Comparison of ENCODE assay signal across 8 cellular contexts in genomic region chr13:48234652-48235099, GRCh38. TPM values are rescaled to one million over a fixed set of nuclear protein-coding genes. Genes with fewer than 3 reads are reported as not detected.
DNase-seq lines count a peak whose midpoint lies in the region; FAIRE-seq and TF ChIP-seq lines count a peak whose summit lies in the region.

No MANE protein-coding gene starts in this region.

- H3K4me1 ChIP-seq in adrenal gland (replicated peaks in 1 of 2), result peaks cover 46 to 62% of the 10 kb centered on the region in 2 donors
- H3K4me1 ChIP-seq in kidney (ENCODE audit: control insufficient read depth in 1 of 2, insufficient read depth in 1 of 2, low read depth in 1 of 2, low read length in 2 of 2), result peaks cover 11 to 24% of the 10 kb centered on the region in 2 donors

- no peak for TF ChIP-seq POLR2A in adrenal gland (IDR thresholded peaks at IDR 0.05)

- no peaks in the 10 kb centered on the region for H3K27me3 ChIP-seq in adrenal gland

- H3K4me1 Mint-ChIP-seq in T-helper 2 cell treated with Interferon-gamma antibody and Interleukin-4, amounts not matched to agents 5 μg/mL and 100 μg/mL, for 36 hours (ENCODE audit: low read depth), result peaks cover 34% of the 10 kb centered on the region

- TF ChIP-seq CTCF in adrenal gland (IDR thresholded peaks at IDR 0.05), result no peak
- no peak for TF ChIP-seq CTCF in kidney (IDR thresholded peaks at IDR 0.05; ENCODE audit: borderline replicate concordance, extremely low read depth, insufficient read depth)

- intact Hi-C loops in adrenal gland (cut with DNase I) (loop anchor here in 1 of 2 donors (10.0 kb wide), 1 partner anchor 110 kb away; no protein-coding TSS in a partner anchor), kidney (cut with DNase I) (no loop called here)

- no peak for DNase-seq in T-helper 2 cell treated with Interferon-gamma antibody and Interleukin-4, amounts not matched to agents 5 μg/mL and 100 μg/mL, for 36 hours (ENCODE audit: low spot score)
- no peak for DNase-seq in T-helper 2 cell
- no peak for DNase-seq in adrenal gland
- no peak for DNase-seq in kidney
- peak; percentile 79 for DNase-seq in superior temporal gyrus (ENCODE audit: extremely low spot score)
- no peak for DNase-seq in NCI-H1092 (lab: John Stamatoyannopoulos, UW)
- no peak for DNase-seq in stimulated activated CD8-positive, alpha-beta memory T cell treated with anti-CD3 and anti-CD28 coated beads, Interleukin-4, amount 100 ng/mL, for 48 hours
- DNase-seq in NCI-H1930 (lab: John Stamatoyannopoulos, UW), result no peak

- H3K9ac ChIP-seq in kidney (ENCODE audit: low read length in 2 of 2), result peak overlapping the region; percentile 93 to 99

- H3K9me3 ChIP-seq in adrenal gland (replicated peaks in 1 of 3) (no peaks in the 10 kb centered on the region), kidney (ENCODE audit: control insufficient read depth in 1 of 2, low read length in 2 of 2) (no peaks in the 10 kb centered on the region)

- peak overlapping the region in 2 of 4 donors; percentile 97 to 100 for H3K4me3 ChIP-seq in adrenal gland
- peak overlapping the region; percentile 85 to 99 for H3K4me3 ChIP-seq in kidney (ENCODE audit: low read length in 2 of 2)

- peak; percentile 13 for FAIRE-seq in kidney (lab: Jason Lieb, UNC)

- no peaks in the 10 kb centered on the region for H3K9me3 Mint-ChIP-seq in T-helper 2 cell treated with Interferon-gamma antibody and Interleukin-4, amounts not matched to agents 5 μg/mL and 100 μg/mL, for 36 hours

- H3K36me3 ChIP-seq in adrenal gland (replicated peaks in 1 of 2) (no peaks in the 10 kb centered on the region), kidney (ENCODE audit: control insufficient read depth in 1 of 2, insufficient read depth in 2 of 2, low read length in 2 of 2) (peaks cover 0 to 10% of the 10 kb centered on the region in 2 donors)

- 0 to 5% (median 3%) methylated on average over 4 of the region's 4 CpGs for WGBS in adrenal gland, 4 donors

- peaks cover 51% of the 10 kb centered on the region for H3K27me3 Mint-ChIP-seq in T-helper 2 cell treated with Interferon-gamma antibody and Interleukin-4, amounts not matched to agents 5 μg/mL and 100 μg/mL, for 36 hours (ENCODE audit: low read depth)

- peak overlapping the region; percentile 76 for H3K4me3 Mint-ChIP-seq in T-helper 2 cell treated with Interferon-gamma antibody and Interleukin-4, amounts not matched to agents 5 μg/mL and 100 μg/mL, for 36 hours

- H3K27ac ChIP-seq in adrenal gland (peak overlapping the region; percentile 80 to 100 (median 99)), kidney (ENCODE audit: low read depth in 2 of 2, low read length in 2 of 2) (peak overlapping the region; percentile 99)

- H3K27ac Mint-ChIP-seq in T-helper 2 cell treated with Interferon-gamma antibody and Interleukin-4, amounts not matched to agents 5 μg/mL and 100 μg/mL, for 36 hours, result no peak overlapping the region

- H3K36me3 Mint-ChIP-seq in T-helper 2 cell treated with Interferon-gamma antibody and Interleukin-4, amounts not matched to agents 5 μg/mL and 100 μg/mL, for 36 hours (ENCODE audit: low read depth), result peaks cover 24% of the 10 kb centered on the region

RNA-seq across cellular contexts. Expression of gene ITM2B, which starts 1.7 kb away (rescaled TPM):
- total RNA-seq in adrenal gland (100 to 1,000 TPM; 582 to 935 (median 789) TPM), kidney (1,431 TPM)
- polyA plus RNA-seq in adrenal gland (1,000 to 10,000 TPM in 1 of 3 donors, 100 to 1,000 TPM in 2; 229 to 1,235 (median 504) TPM), kidney (ENCODE audit: insufficient read depth, low read depth, low replicate concordance) (2,443 TPM)
